8 cellular contexts compared by ENCODE assay signal in the genomic region with DNA sequence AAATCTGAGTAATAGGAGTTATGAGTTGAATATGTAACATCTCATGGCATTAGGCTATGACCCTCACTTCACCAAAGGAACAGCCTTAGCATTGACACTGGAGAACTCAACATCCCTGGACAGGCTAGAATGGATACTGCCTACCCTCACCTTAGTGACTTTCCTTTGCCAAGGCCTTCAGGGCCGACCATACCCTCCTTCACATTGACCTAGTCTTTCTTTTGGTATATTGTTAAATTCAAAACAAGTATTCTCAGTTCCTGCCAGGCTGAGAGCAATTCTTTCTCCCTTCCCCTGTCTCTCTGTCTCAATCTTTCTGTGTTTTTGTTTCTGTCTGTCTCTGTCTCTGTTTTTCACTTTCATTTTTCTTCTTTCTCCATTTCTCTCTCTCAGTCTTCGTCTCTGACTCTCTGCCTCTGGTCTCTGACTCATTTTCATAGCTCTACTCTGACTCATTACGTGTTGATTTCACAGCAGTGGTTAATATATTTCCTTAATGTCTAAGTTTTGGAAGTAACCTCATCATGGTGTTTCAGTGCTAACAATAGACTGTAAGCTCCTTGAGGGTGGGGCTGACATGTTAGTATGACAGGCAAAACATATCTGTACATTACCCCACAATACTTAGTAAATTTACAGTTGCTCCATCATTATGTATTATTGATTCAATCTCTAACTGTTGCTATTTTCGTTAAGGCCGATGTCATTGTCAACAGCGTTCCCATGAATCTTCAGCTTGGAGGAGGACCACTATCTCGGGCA. TPM values are rescaled to one million over a fixed set of nuclear protein-coding genes. Genes with fewer than 3 reads are reported as not detected.
A peak's percentile ranks its signal among the peaks of the same experiment; 100 is the strongest.
DNase-seq lines count a peak whose midpoint lies in the region; ATAC-seq and TF ChIP-seq lines count a peak whose summit lies in the region.

No MANE protein-coding gene starts in this region.

- TF ChIP-seq CTCF in Calu3 (IDR thresholded peaks at IDR 0.05; ENCODE audit: unreplicated experiment) (no peak), testis (IDR thresholded peaks at IDR 0.05) (no peak)

- intact Hi-C loops in Calu3 (cut with micrococcal nuclease; ENCODE audit: unreplicated experiment) (no loop called here), testis (cut with DNase I; ENCODE audit: low total_unique reads) (no loop called here)

- H3K27ac Mint-ChIP-seq in Calu3 (ENCODE audit: unreplicated experiment), result peak overlapping the region; percentile 77
- peak overlapping the region in 6 of 10 donors; percentile 1 to 96 (median 80) for H3K27ac Mint-ChIP-seq in naive thymus-derived CD8-positive, alpha-beta T cell

- no peaks in the 10 kb centered on the region for H3K36me3 ChIP-seq in HAP-1 (replicated peaks)
- H3K36me3 ChIP-seq in testis (ENCODE audit: low read depth, missing control alignments), result no peaks in the 10 kb centered on the region

- CTCF ChIA-PET in Calu3 (lab: Charles Lee), result interaction anchor here (0.7 kb wide), 1 partner anchor 1806 kb away, joined by 3 read pairs; no protein-coding TSS in a partner anchor

- 86 to 93% methylated on average over 7 of the region's 7 CpGs for WGBS in testis, 2 donors

- H3K27ac ChIP-seq in testis, result no peak overlapping the region

- no peak overlapping the region for H3K4me3 ChIP-seq in HAP-1
- no peak overlapping the region for H3K4me3 ChIP-seq in testis

- BruUV-seq in Calu3 (replicated peaks; lab: Mats Ljungman, UMichigan), result TSS peak; percentile 52

- DNase-seq in Calu3, result peak; percentile 13
- DNase-seq in activated T-cell treated with anti-CD3 and anti-CD28 coated beads, Interleukin-2, amount 50 U/mL, for 4 hours, result no peak
- DNase-seq in naive thymus-derived CD8-positive, alpha-beta T cell, result no peak
- DNase-seq in HAP-1 (ENCODE audit: low spot score in 2 of 2), result no peak
- no peak for DNase-seq in mesenteric fat pad (ENCODE audit: low spot score)
- no peak for DNase-seq in testis

- POLR2A ChIA-PET in naive thymus-derived CD8-positive, alpha-beta T cell (lab: Charles Lee), result no interaction called here

- peaks cover 18% of the 10 kb centered on the region for H3K4me1 Mint-ChIP-seq in Calu3 (ENCODE audit: low read depth, unreplicated experiment)
- H3K4me1 Mint-ChIP-seq in activated T-cell treated with anti-CD3 and anti-CD28 coated beads, Interleukin-2, amount 50 U/mL, for 4 hours (ENCODE audit: low read depth), result peaks cover 27% of the 10 kb centered on the region
- peaks cover 0 to 24% (median 4%) of the 10 kb centered on the region in 4 donors for H3K4me1 Mint-ChIP-seq in naive thymus-derived CD8-positive, alpha-beta T cell

- no peaks in the 10 kb centered on the region for H3K27me3 ChIP-seq in HAP-1 (ENCODE audit: low read depth)
- no peaks in the 10 kb centered on the region for H3K27me3 ChIP-seq in testis

- no peaks in the 10 kb centered on the region for H3K36me3 Mint-ChIP-seq in Calu3 (ENCODE audit: insufficient read depth, unreplicated experiment)
- H3K36me3 Mint-ChIP-seq in activated T-cell treated with anti-CD3 and anti-CD28 coated beads, Interleukin-2, amount 50 U/mL, for 4 hours (ENCODE audit: insufficient read depth), result peaks cover 29% of the 10 kb centered on the region
- H3K36me3 Mint-ChIP-seq in naive thymus-derived CD8-positive, alpha-beta T cell, result peaks cover 6 to 74% (median 25%) of the 10 kb centered on the region in 3 donors

- no peaks in the 10 kb centered on the region for H3K27me3 Mint-ChIP-seq in Calu3 (ENCODE audit: unreplicated experiment)
- H3K27me3 Mint-ChIP-seq in activated T-cell treated with anti-CD3 and anti-CD28 coated beads, Interleukin-2, amount 50 U/mL, for 4 hours (ENCODE audit: low read depth), result no peaks in the 10 kb centered on the region
- no peaks in the 10 kb centered on the region for H3K27me3 Mint-ChIP-seq in naive thymus-derived CD8-positive, alpha-beta T cell

- TF ChIP-seq POLR2A in testis (IDR thresholded peaks at IDR 0.05), result no peak

- H3K4me1 ChIP-seq in HAP-1, result no peaks in the 10 kb centered on the region
- H3K4me1 ChIP-seq in testis, result no peaks in the 10 kb centered on the region

- no peaks in the 10 kb centered on the region for H3K9me3 Mint-ChIP-seq in Calu3 (ENCODE audit: low read depth, unreplicated experiment)
- peaks cover 3% of the 10 kb centered on the region for H3K9me3 Mint-ChIP-seq in activated T-cell treated with anti-CD3 and anti-CD28 coated beads, Interleukin-2, amount 50 U/mL, for 4 hours
- H3K9me3 Mint-ChIP-seq in naive thymus-derived CD8-positive, alpha-beta T cell, result no peaks in the 10 kb centered on the region

- peak; percentile 91 for ATAC-seq in GM19467 (IDR thresholded peaks at IDR 0.05; ENCODE audit: unreplicated experiment)
- peak; percentile 93 for ATAC-seq in HG03442 (IDR thresholded peaks at IDR 0.05; ENCODE audit: unreplicated experiment)
- peak; percentile 94 to 95 for ATAC-seq in activated T-cell treated with anti-CD3 and anti-CD28 coated beads, Interleukin-2, amount 50 U/mL, for 4 hours
- ATAC-seq in naive thymus-derived CD8-positive, alpha-beta T cell, result no peak

- H3K9me3 ChIP-seq in HAP-1, result no peaks in the 10 kb centered on the region
- H3K9me3 ChIP-seq in testis, result no peaks in the 10 kb centered on the region

- peak overlapping the region; percentile 31 for H3K4me3 Mint-ChIP-seq in Calu3 (ENCODE audit: low read depth, unreplicated experiment)
- peak overlapping the region; percentile 29 for H3K4me3 Mint-ChIP-seq in activated T-cell treated with anti-CD3 and anti-CD28 coated beads, Interleukin-2, amount 50 U/mL, for 4 hours
- peak overlapping the region in 3 of 10 donors; percentile 0 to 72 (median 39) for H3K4me3 Mint-ChIP-seq in naive thymus-derived CD8-positive, alpha-beta T cell

- in situ Hi-C loops in HAP-1 (cut with MboI; ENCODE audit: low sequenced_read_pairs), result no loop called here

RNA-seq across cellular contexts. Expression of a gene that starts 32.5 kb away (rescaled TPM):
- total RNA-seq in Calu3 (2022) (3.4 and 3.6 TPM in 2 replicates), mesenteric fat pad (2.9 TPM), testis (1 to 10 TPM; 3.7 to 4.8 TPM)
- 1 to 10 TPM; 2.5 to 6.4 (median 2.7) TPM for total RNA-seq in activated T-cell treated with anti-CD3 and anti-CD28 coated beads, Interleukin-2, amount 50 U/mL, for 4 hours
- 10 to 100 TPM; 56.9 to 61.9 TPM for total RNA-seq in naive thymus-derived CD8-positive, alpha-beta T cell
- polyA plus RNA-seq in naive thymus-derived CD8-positive, alpha-beta T cell, result 1 to 10 TPM; 5.4 to 8.4 (median 6.9) TPM
- polyA plus RNA-seq in testis (ENCODE audit: insufficient read depth, low read depth, low replicate concordance), result 1.5 TPM

RNA-seq across cellular contexts. Expression of a gene that starts 45.8 kb away (rescaled TPM):
- 73.9 and 121 TPM in 2 replicates for total RNA-seq in Calu3 (2022)
- 10 to 100 TPM; 21.6 to 36.5 (median 25.2) TPM for total RNA-seq in activated T-cell treated with anti-CD3 and anti-CD28 coated beads, Interleukin-2, amount 50 U/mL, for 4 hours
- total RNA-seq in naive thymus-derived CD8-positive, alpha-beta T cell, result 10 to 100 TPM; 35.1 to 40.6 TPM
- 10 to 100 TPM; 20.2 to 27.6 (median 26.3) TPM for polyA plus RNA-seq in naive thymus-derived CD8-positive, alpha-beta T cell
- total RNA-seq in mesenteric fat pad, result 41.6 TPM
- 1 to 10 TPM; 8.3 to 8.7 TPM for total RNA-seq in testis
- 8.5 TPM for polyA plus RNA-seq in testis (ENCODE audit: insufficient read depth, low read depth, low replicate concordance)

RNA-seq across cellular contexts. Expression of a gene that starts 45.9 kb away (rescaled TPM):
- total RNA-seq in Calu3 (2022), result 71.2 and 128 TPM in 2 replicates
- 10 to 100 TPM; 18.2 to 30.9 (median 20.3) TPM for total RNA-seq in activated T-cell treated with anti-CD3 and anti-CD28 coated beads, Interleukin-2, amount 50 U/mL, for 4 hours
- 10 to 100 TPM; 19.2 to 21.5 TPM for total RNA-seq in naive thymus-derived CD8-positive, alpha-beta T cell
- 10 to 100 TPM; 18.0 to 30.8 (median 18.6) TPM for polyA plus RNA-seq in naive thymus-derived CD8-positive, alpha-beta T cell
- total RNA-seq in mesenteric fat pad, result 39.6 TPM
- 10 to 100 TPM; 12.8 to 13.8 TPM for total RNA-seq in testis
- 14.7 TPM for polyA plus RNA-seq in testis (ENCODE audit: insufficient read depth, low read depth, low replicate concordance)

Comparison
In these comparisons a context has a peak if more than half of its experiments do, and no peak if none do; other contexts are left out.
1. ATAC-seq: peak in GM19467 (single experiment), HG03442 (single experiment) and activated T-cell treated with anti-CD3 and anti-CD28 coated beads, Interleukin-2, amount 50 U/mL, for 4 hours (2 of 2); none in naive thymus-derived CD8-positive, alpha-beta T cell (0 of 2).
2. RNA of a gene that starts 32.5 kb away (total RNA-seq): 56.9 to 61.9 TPM in naive thymus-derived CD8-positive, alpha-beta T cell; 3.7 to 4.8 TPM in testis, 3.4 to 3.6 TPM in Calu3, 2.9 TPM in mesenteric fat pad (single experiment) and 2.5 to 6.4 TPM in activated T-cell treated with anti-CD3 and anti-CD28 coated beads, Interleukin-2, amount 50 U/mL, for 4 hours; every median in the first group is over 4 times any median in the second.